Comparison of ENCODE assay signal across 6 cellular contexts in genomic region chr2:38553554-38553953, GRCh38.
"Had no signal": no experiment of that assay in that cellular context is flagged by ENCODE, and none has a peak within 500 bp of the region (broad histone marks: within the 10 kb centered on the region; RNA-seq: fewer than 3 reads in every experiment).

No MANE protein-coding gene starts in this region.

- H3K4me3 Mint-ChIP-seq: GM23338, H9, HFFc6, IgD-negative memory B cell had no signal

- H3K36me3 Mint-ChIP-seq: IgD-negative memory B cell had no signal

- H3K9me3 Mint-ChIP-seq: GM23338, H9, HFFc6, IgD-negative memory B cell had no signal

- ATAC-seq: GM23338 had no signal

- DNase-seq: H9, HCEC 1CT, HFFc6, KG1 had no signal

- H3K4me1 Mint-ChIP-seq: IgD-negative memory B cell had no signal

- H3K4me2 ChIP-seq: GM23338 had no signal

- H3K4me3 ChIP-seq: GM23338 had no signal

- H2AFZ ChIP-seq: GM23338 had no signal

- H3K27ac Mint-ChIP-seq: GM23338, HFFc6, IgD-negative memory B cell had no signal
